In the genomic region with DNA sequence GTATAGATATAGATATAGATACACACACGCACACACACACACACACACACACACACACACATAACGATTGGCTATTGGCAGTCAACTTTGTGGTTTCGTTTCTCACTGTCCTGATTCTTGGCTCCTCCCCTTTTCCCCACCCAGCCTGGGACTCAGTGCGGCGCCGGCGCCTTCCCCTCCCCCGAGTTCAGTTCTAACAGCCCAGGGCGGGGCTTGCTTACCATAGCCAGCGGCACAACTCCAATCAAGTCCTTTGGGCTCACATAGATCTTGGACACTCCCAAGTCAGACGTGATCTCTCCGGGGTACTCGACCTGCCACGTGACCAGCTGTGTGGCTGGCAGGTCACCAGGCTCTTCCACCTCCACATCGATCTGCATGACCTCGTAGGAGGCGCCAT, we compare ENCODE assay signal across 1 cellular context.
TF ChIP-seq lines count a peak whose summit lies in the region.

No MANE protein-coding gene starts in this region.

TF ChIP-seq in K562, 482 proteins besides CTCF, POLR2A, EP300 and RAD21:
- TF ChIP-seq FOXM1 (IDR thresholded peaks at IDR 0.05; ENCODE audit: low read depth) = no peak
- no peak for TF ChIP-seq FOXM1 (CRISPR knock-in tag; IDR thresholded peaks at IDR 0.05; ENCODE audit: low read depth)
- TF ChIP-seq, protein P1, sequence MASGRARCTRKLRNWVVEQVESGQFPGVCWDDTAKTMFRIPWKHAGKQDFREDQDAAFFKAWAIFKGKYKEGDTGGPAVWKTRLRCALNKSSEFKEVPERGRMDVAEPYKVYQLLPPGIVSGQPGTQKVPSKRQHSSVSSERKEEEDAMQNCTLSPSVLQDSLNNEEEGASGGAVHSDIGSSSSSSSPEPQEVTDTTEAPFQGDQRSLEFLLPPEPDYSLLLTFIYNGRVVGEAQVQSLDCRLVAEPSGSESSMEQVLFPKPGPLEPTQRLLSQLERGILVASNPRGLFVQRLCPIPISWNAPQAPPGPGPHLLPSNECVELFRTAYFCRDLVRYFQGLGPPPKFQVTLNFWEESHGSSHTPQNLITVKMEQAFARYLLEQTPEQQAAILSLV (tag; IDR thresholded peaks at IDR 0.05) = no peak
- TF ChIP-seq NRF1 (conservative IDR thresholded peaks at IDR 0.05 in 1 of 2, IDR thresholded peaks at IDR 0.05 in 1 of 2) = peak; percentile 15 to 27; a peak in 1 of 4 replicates
- peak; percentile 61 for TF ChIP-seq USF2 (CRISPR knock-in tag; IDR thresholded peaks at IDR 0.05)
- TF ChIP-seq RAD51 (IDR thresholded peaks at IDR 0.05; ENCODE audit: borderline replicate concordance, low read depth) = peak; percentile 44; the same call in 1 of the 2 replicates
- TF ChIP-seq MAFG (tag; conservative IDR thresholded peaks at IDR 0.05) = no peak
- no peak for TF ChIP-seq HDAC3 (IDR thresholded peaks at IDR 0.05; ENCODE audit: borderline replicate concordance, partially characterized antibody)
- no peak for TF ChIP-seq DMBX1 (CRISPR knock-in tag; IDR thresholded peaks at IDR 0.05; ENCODE audit: borderline replicate concordance)
- TF ChIP-seq SNRNP70 (optimal IDR thresholded peaks at IDR 0.05; ENCODE audit: low read depth, low read length) = no peak
- no peak for TF ChIP-seq NUFIP1 (IDR thresholded peaks at IDR 0.05; ENCODE audit: partially characterized antibody)
- TF ChIP-seq NCOR1 (IDR thresholded peaks at IDR 0.05) = no peak
- TF ChIP-seq, protein P2, sequence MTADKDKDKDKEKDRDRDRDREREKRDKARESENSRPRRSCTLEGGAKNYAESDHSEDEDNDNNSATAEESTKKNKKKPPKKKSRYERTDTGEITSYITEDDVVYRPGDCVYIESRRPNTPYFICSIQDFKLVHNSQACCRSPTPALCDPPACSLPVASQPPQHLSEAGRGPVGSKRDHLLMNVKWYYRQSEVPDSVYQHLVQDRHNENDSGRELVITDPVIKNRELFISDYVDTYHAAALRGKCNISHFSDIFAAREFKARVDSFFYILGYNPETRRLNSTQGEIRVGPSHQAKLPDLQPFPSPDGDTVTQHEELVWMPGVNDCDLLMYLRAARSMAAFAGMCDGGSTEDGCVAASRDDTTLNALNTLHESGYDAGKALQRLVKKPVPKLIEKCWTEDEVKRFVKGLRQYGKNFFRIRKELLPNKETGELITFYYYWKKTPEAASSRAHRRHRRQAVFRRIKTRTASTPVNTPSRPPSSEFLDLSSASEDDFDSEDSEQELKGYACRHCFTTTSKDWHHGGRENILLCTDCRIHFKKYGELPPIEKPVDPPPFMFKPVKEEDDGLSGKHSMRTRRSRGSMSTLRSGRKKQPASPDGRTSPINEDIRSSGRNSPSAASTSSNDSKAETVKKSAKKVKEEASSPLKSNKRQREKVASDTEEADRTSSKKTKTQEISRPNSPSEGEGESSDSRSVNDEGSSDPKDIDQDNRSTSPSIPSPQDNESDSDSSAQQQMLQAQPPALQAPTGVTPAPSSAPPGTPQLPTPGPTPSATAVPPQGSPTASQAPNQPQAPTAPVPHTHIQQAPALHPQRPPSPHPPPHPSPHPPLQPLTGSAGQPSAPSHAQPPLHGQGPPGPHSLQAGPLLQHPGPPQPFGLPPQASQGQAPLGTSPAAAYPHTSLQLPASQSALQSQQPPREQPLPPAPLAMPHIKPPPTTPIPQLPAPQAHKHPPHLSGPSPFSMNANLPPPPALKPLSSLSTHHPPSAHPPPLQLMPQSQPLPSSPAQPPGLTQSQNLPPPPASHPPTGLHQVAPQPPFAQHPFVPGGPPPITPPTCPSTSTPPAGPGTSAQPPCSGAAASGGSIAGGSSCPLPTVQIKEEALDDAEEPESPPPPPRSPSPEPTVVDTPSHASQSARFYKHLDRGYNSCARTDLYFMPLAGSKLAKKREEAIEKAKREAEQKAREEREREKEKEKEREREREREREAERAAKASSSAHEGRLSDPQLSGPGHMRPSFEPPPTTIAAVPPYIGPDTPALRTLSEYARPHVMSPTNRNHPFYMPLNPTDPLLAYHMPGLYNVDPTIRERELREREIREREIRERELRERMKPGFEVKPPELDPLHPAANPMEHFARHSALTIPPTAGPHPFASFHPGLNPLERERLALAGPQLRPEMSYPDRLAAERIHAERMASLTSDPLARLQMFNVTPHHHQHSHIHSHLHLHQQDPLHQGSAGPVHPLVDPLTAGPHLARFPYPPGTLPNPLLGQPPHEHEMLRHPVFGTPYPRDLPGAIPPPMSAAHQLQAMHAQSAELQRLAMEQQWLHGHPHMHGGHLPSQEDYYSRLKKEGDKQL (CRISPR knock-in tag; IDR thresholded peaks at IDR 0.05; ENCODE audit: borderline replicate concordance) = no peak
